ENCODE assay signal across 23 cellular contexts in the genomic region with DNA sequence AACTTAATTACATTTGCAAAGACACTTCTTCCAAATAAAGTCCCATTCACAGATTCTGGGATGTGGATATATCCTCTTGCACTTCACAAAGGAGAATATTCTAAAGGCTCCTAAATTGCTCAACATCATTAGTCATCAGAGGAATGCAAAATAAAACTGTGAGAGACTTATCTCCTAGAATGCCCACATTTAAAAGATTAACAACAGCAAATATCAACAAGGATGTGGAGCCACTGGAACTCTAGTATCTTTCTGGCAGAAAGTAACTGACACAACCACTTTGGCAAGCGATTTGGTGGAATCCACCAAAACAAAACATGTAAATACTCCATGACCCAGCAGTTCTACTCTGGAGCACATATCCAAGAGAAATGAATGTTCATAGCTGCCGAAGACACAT. TPM values are rescaled to one million over a fixed set of nuclear protein-coding genes. Genes with fewer than 3 reads are reported as not detected.
A peak's percentile ranks its signal among the peaks of the same experiment; 100 is the strongest.
DNase-seq lines count a peak whose midpoint lies in the region; ATAC-seq and TF ChIP-seq lines count a peak whose summit lies in the region.
"Had no signal": no experiment of that assay in that cellular context is flagged by ENCODE, and none has a peak within 500 bp of the region (broad histone marks: within the 10 kb centered on the region; RNA-seq: fewer than 3 reads in every experiment).

No MANE protein-coding gene starts in this region.

- DNase-seq in AG09309 (ENCODE audit: low read depth) (peak; percentile 25), HS-5 (ENCODE audit: low read depth) (peak; percentile 58), adipocyte (ENCODE audit: low read depth) (peak; percentile 27), fibroblast of peridontal ligament (ENCODE audit: extremely low read depth) (peak; percentile 51), SK-N-DZ (ENCODE audit: low spot score) (no peak), putamen (ENCODE audit: low spot score) (no peak), AML-193 (lab: John Stamatoyannopoulos, UW) (no peak)
- DNase-seq: activated CD4-positive, alpha-beta T cell treated with anti-CD3 and anti-CD28 coated beads for 4 hours; activated naive CD4-positive, alpha-beta T cell treated with anti-CD3 and anti-CD28 coated beads for 36 hours; activated T-cell treated with anti-CD3 and anti-CD28 coated beads, Interleukin-2, amount 50 U/mL, for 48 hours; erythroblast; midbrain; MV-4-11; natural killer cell; NCI-H1694; NCI-H345; T-helper 1 cell had no signal

- no peaks in the 10 kb centered on the region for H3K36me3 ChIP-seq in adipocyte (ENCODE audit: control insufficient read depth, insufficient read depth, low read length, severe bottlenecking)
- H3K36me3 ChIP-seq: BLaER1 treated with 17β-estradiol and CSF1 and Interleukin-3, amounts not matched to agents 10 nM and 100 nM; left lung had no signal

- no peaks in the 10 kb centered on the region for H3K9me3 ChIP-seq in adipocyte (ENCODE audit: control insufficient read depth, low read length)
- H3K9me3 ChIP-seq: left lung had no signal

- H3K27me3 ChIP-seq in adipocyte (replicated peaks; ENCODE audit: control insufficient read depth, insufficient read depth, low read length): peaks cover 4% of the 10 kb centered on the region
- H3K27me3 ChIP-seq: BLaER1 treated with 17β-estradiol and CSF1 and Interleukin-3, amounts not matched to agents 10 nM and 100 nM; left lung had no signal

- ATAC-seq in HG03196 (IDR thresholded peaks at IDR 0.05; ENCODE audit: unreplicated experiment): no peak
- ATAC-seq: GM23338, left lung, natural killer cell had no signal

- H3K4me1 ChIP-seq in adipocyte (ENCODE audit: control insufficient read depth, insufficient read depth, low read length): no peaks in the 10 kb centered on the region
- H3K4me1 ChIP-seq: left lung, parathyroid adenoma had no signal

- H3K4me3 ChIP-seq in AG09309 (ENCODE audit: control insufficient read depth, low read depth, low read length) (no peak overlapping the region), adipocyte (ENCODE audit: low read length) (no peak overlapping the region)
- H3K4me3 ChIP-seq: BLaER1 treated with 17β-estradiol and CSF1 and Interleukin-3, amounts not matched to agents 10 nM and 100 nM; GM23338; left lung had no signal

- TF ChIP-seq CTCF in AG09309 (IDR thresholded peaks at IDR 0.05; ENCODE audit: control insufficient read depth, insufficient read depth, low read depth, low read length, missing control alignments): no peak

- H3K9ac ChIP-seq in adipocyte (ENCODE audit: low read length): no peak overlapping the region
- H3K9ac ChIP-seq: BLaER1 treated with 17β-estradiol and CSF1 and Interleukin-3, amounts not matched to agents 10 nM and 100 nM; parathyroid adenoma had no signal

RNA-seq across cellular contexts. Expression of a gene that starts 4.6 kb away (rescaled TPM):
- not detected in 2 replicates for polyA plus RNA-seq in SK-N-DZ (2014; cell fraction: cytosol; rRNA removed)
- polyA plus RNA-seq in SK-N-DZ (2014; cell fraction: nucleus; rRNA removed): not detected in 2 replicates
- polyA plus RNA-seq: GM23338, IgD-negative memory B cell had no signal

RNA-seq across cellular contexts. Expression of a gene that starts 23.1 kb away (rescaled TPM):
- not detected in 2 replicates for polyA plus RNA-seq in SK-N-DZ (2014; cell fraction: cytosol; rRNA removed)
- polyA plus RNA-seq in SK-N-DZ (2014; cell fraction: nucleus; rRNA removed): not detected in 2 replicates

RNA-seq across cellular contexts. Expression of a gene that starts 24.0 kb away (rescaled TPM):
- 0.56 and 1.4 TPM in 2 replicates for polyA plus RNA-seq in SK-N-DZ (2014; cell fraction: cytosol; rRNA removed)
- 0.05 and 0.57 TPM in 2 replicates for polyA plus RNA-seq in SK-N-DZ (2014; cell fraction: nucleus; rRNA removed)
- polyA plus RNA-seq: IgD-negative memory B cell had no signal

Comparison
In these comparisons a context has a peak if more than half of its experiments do, and no peak if none do; other contexts are left out.
1. DNase-seq: peak in AG09309 (single experiment), HS-5 (single experiment), adipocyte (single experiment) and fibroblast of peridontal ligament (single experiment); none in SK-N-DZ (single experiment), putamen (single experiment) and AML-193 (0 of 2).